ENCODE assay signal across 11 cellular contexts in the genomic region with DNA sequence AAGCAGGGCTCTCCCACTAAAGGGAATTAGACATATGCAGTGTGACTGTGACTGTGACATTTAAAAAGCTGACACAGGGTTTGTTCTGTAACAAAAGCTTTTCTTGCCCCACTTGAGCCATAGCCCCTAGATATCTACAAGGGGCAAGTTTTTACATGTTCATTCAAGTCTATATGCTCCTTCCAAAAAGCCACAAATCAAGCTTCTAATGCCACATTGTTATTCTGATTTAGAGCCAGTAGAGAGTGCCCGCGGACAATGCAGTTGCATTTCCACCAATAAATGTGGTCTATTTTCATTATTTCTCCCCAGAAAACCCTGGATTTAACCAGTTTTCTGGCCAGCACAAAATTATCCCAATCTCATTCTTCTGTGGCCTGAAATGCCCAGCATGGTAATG. TPM values are rescaled to one million over a fixed set of nuclear protein-coding genes. Genes with fewer than 3 reads are reported as not detected.
DNase-seq lines count a peak whose midpoint lies in the region; ATAC-seq, FAIRE-seq and TF ChIP-seq lines count a peak whose summit lies in the region.
"Had no signal": no experiment of that assay in that cellular context is flagged by ENCODE, and none has a peak within 500 bp of the region (broad histone marks: within the 10 kb centered on the region; RNA-seq: fewer than 3 reads in every experiment).

No MANE protein-coding gene starts in this region.

- no peak overlapping the region for H3K4me2 ChIP-seq in keratinocyte (ENCODE audit: control insufficient read depth, extremely low read depth, insufficient read depth, low read depth, low read length)

- H3K27ac Mint-ChIP-seq in CD4-positive, CD25-positive, alpha-beta regulatory T cell = peak overlapping the region; percentile 92 to 93 (median 92)
- peak overlapping the region; percentile 88 for H3K27ac Mint-ChIP-seq in activated T-helper 1 cell treated with anti-CD3 and anti-CD28 coated beads, Interleukin-12 subunit alpha, Interleukin-12 subunit beta, Interleukin-2, Interleukin-4 antibody, amounts not matched to agents 30 ng/mL and 10 ng/mL and 1 ng/mL, durations not matched to agents 14 hours and 24 hours and 36 hours
- H3K27ac Mint-ChIP-seq: progenitor cell of endocrine pancreas had no signal

- no peak for TF ChIP-seq POLR2A in transverse colon (IDR thresholded peaks at IDR 0.05)

- no peaks in the 10 kb centered on the region for H3K9me3 Mint-ChIP-seq in CD4-positive, CD25-positive, alpha-beta regulatory T cell
- peaks cover 4% of the 10 kb centered on the region for H3K9me3 Mint-ChIP-seq in activated T-helper 1 cell treated with anti-CD3 and anti-CD28 coated beads, Interleukin-12 subunit alpha, Interleukin-12 subunit beta, Interleukin-2, Interleukin-4 antibody, amounts not matched to agents 30 ng/mL and 10 ng/mL and 1 ng/mL, durations not matched to agents 14 hours and 24 hours and 36 hours

- WGBS in transverse colon (ENCODE audit: low coverage in 1 of 2), 2 donors = 83% methylated on average over 2 of the region's 2 CpGs

- no peaks in the 10 kb centered on the region for H3K9me1 ChIP-seq in keratinocyte (ENCODE audit: control insufficient read depth, extremely low read depth, insufficient read depth, low read length)

- FAIRE-seq in keratinocyte (lab: Jason Lieb, UNC) = peak; percentile 44

- H3K79me2 ChIP-seq in keratinocyte (ENCODE audit: control insufficient read depth, insufficient read depth, low read length) = no peaks in the 10 kb centered on the region

- H3K36me3 Mint-ChIP-seq in CD4-positive, CD25-positive, alpha-beta regulatory T cell = peaks cover 40% of the 10 kb centered on the region
- peaks cover 54% of the 10 kb centered on the region for H3K36me3 Mint-ChIP-seq in activated T-helper 1 cell treated with anti-CD3 and anti-CD28 coated beads, Interleukin-12 subunit alpha, Interleukin-12 subunit beta, Interleukin-2, Interleukin-4 antibody, amounts not matched to agents 30 ng/mL and 10 ng/mL and 1 ng/mL, durations not matched to agents 14 hours and 24 hours and 36 hours (ENCODE audit: low read depth)

- dilution Hi-C loops in keratinocyte (cut with MboI; ENCODE audit: extremely low pct_ligation_motif_present, low sequenced_read_pairs) = no loop called here

- H3K27me3 Mint-ChIP-seq in CD4-positive, CD25-positive, alpha-beta regulatory T cell = no peaks in the 10 kb centered on the region
- no peaks in the 10 kb centered on the region for H3K27me3 Mint-ChIP-seq in activated T-helper 1 cell treated with anti-CD3 and anti-CD28 coated beads, Interleukin-12 subunit alpha, Interleukin-12 subunit beta, Interleukin-2, Interleukin-4 antibody, amounts not matched to agents 30 ng/mL and 10 ng/mL and 1 ng/mL, durations not matched to agents 14 hours and 24 hours and 36 hours (ENCODE audit: insufficient read depth)

- H3K4me3 ChIP-seq in CD4-positive, CD25-positive, alpha-beta regulatory T cell (ENCODE audit: low read depth, low read length) = peak overlapping the region; percentile 100
- H3K4me3 ChIP-seq in HAP-1 = no peak overlapping the region
- H3K4me3 ChIP-seq in keratinocyte (ENCODE audit: control insufficient read depth in 2 of 3, extremely low read depth in 1 of 3, insufficient read depth in 2 of 3, low read depth in 1 of 3, low read length in 3 of 3) = no peak overlapping the region
- no peak overlapping the region for H3K4me3 ChIP-seq in transverse colon

- H2AFZ ChIP-seq in keratinocyte (ENCODE audit: control insufficient read depth, low read length) = no peak overlapping the region

- intact Hi-C loops in activated T-helper 1 cell treated with anti-CD3 and anti-CD28 coated beads, Interleukin-12 subunit alpha, Interleukin-12 subunit beta, Interleukin-2, Interleukin-4 antibody, amounts not matched to agents 30 ng/mL and 10 ng/mL and 1 ng/mL, durations not matched to agents 14 hours and 24 hours and 36 hours (cut with micrococcal nuclease) = loop anchor here (2.0 to 10.0 kb wide), 2 partner anchors 22 to 1030 kb away; no protein-coding TSS in a partner anchor
- intact Hi-C loops in transverse colon (cut with DNase I; ENCODE audit: low total_unique reads) = no loop called here

- in situ Hi-C loops in HAP-1 (cut with MboI; ENCODE audit: low sequenced_read_pairs) = loop anchor here (25.0 kb wide), 2 partner anchors 168 to 282 kb away; a partner anchor contains a TSS
- in situ Hi-C loops in transverse colon (cut with MboI; ENCODE audit: low pct_ligation_motif_present in 1 of 4, low pct_unique_long_range_greater_than_20kb in 1 of 4, low sequenced_read_pairs in 3 of 4) = loop anchor here (10.0 to 25.0 kb wide), 3 partner anchors 160 to 257 kb away; no protein-coding TSS in a partner anchor

- H3K4me3 Mint-ChIP-seq in CD4-positive, CD25-positive, alpha-beta regulatory T cell = peak overlapping the region in 3 of 4 donors; percentile 62 to 76 (median 70)
- peak overlapping the region; percentile 24 for H3K4me3 Mint-ChIP-seq in activated T-helper 1 cell treated with anti-CD3 and anti-CD28 coated beads, Interleukin-12 subunit alpha, Interleukin-12 subunit beta, Interleukin-2, Interleukin-4 antibody, amounts not matched to agents 30 ng/mL and 10 ng/mL and 1 ng/mL, durations not matched to agents 14 hours and 24 hours and 36 hours

- ATAC-seq in CD4-positive, CD25-positive, alpha-beta regulatory T cell (ENCODE audit: low read depth in 2 of 2) = no peak
- no peak for ATAC-seq in HG02571 (IDR thresholded peaks at IDR 0.05; ENCODE audit: unreplicated experiment)

- peak; percentile 32 to 42 (median 41) for TF ChIP-seq CTCF in keratinocyte (optimal IDR thresholded peaks at IDR 0.05 in 1 of 3, IDR thresholded peaks at IDR 0.05 in 1 of 3, conservative IDR thresholded peaks at IDR 0.05 in 1 of 3; ENCODE audit: extremely low read depth in 1 of 3, insufficient read depth in 2 of 3, low read length in 3 of 3)
- TF ChIP-seq CTCF in transverse colon (IDR thresholded peaks at IDR 0.05) = no peak

- no peaks in the 10 kb centered on the region for H3K9me3 ChIP-seq in CD4-positive, CD25-positive, alpha-beta regulatory T cell (ENCODE audit: control insufficient read depth in 2 of 2, low read length in 2 of 2)
- no peaks in the 10 kb centered on the region for H3K9me3 ChIP-seq in HAP-1
- no peaks in the 10 kb centered on the region for H3K9me3 ChIP-seq in keratinocyte (ENCODE audit: control insufficient read depth, low read depth, low read length)
- H3K9me3 ChIP-seq in transverse colon = no peaks in the 10 kb centered on the region

- no peak for DNase-seq in CD4-positive, CD25-positive, alpha-beta regulatory T cell
- DNase-seq in HAP-1 (ENCODE audit: low spot score in 2 of 2) (peak; percentile 71 to 96), keratinocyte (ENCODE audit: low read depth, low spot score) (no peak), EL (no peak), transverse colon (no peak)
- no peak for DNase-seq in activated T-helper 1 cell treated with anti-CD3 and anti-CD28 coated beads, Interleukin-12 subunit alpha, Interleukin-12 subunit beta, Interleukin-2, Interleukin-4 antibody, amounts not matched to agents 30 ng/mL and 10 ng/mL and 1 ng/mL, durations not matched to agents 14 hours and 24 hours and 36 hours (ENCODE audit: low spot score)
- DNase-seq: dermis blood vessel endothelial cell, NCI-H1694, trophoblast cell had no signal

- H4K20me1 ChIP-seq in keratinocyte (ENCODE audit: control insufficient read depth, extremely low read depth, insufficient read depth, low read length) = no peaks in the 10 kb centered on the region

- H3K36me3 ChIP-seq in CD4-positive, CD25-positive, alpha-beta regulatory T cell (ENCODE audit: control insufficient read depth, insufficient read depth, low read length) = peaks cover 48% of the 10 kb centered on the region
- no peaks in the 10 kb centered on the region for H3K36me3 ChIP-seq in HAP-1 (replicated peaks)
- no peaks in the 10 kb centered on the region for H3K36me3 ChIP-seq in keratinocyte (ENCODE audit: control insufficient read depth in 2 of 2, extremely low read depth in 1 of 2, insufficient read depth in 2 of 2, low read length in 2 of 2)
- no peaks in the 10 kb centered on the region for H3K36me3 ChIP-seq in transverse colon

- TF ChIP-seq EP300 in transverse colon (IDR thresholded peaks at IDR 0.05; ENCODE audit: low read depth) = no peak

- H3K27me3 ChIP-seq in CD4-positive, CD25-positive, alpha-beta regulatory T cell (ENCODE audit: control insufficient read depth, insufficient read depth, low read length) = no peaks in the 10 kb centered on the region
- H3K27me3 ChIP-seq in HAP-1 (ENCODE audit: low read depth) (no peaks in the 10 kb centered on the region), keratinocyte (ENCODE audit: control insufficient read depth, extremely low read depth, insufficient read depth, low read length) (no peaks in the 10 kb centered on the region), transverse colon (no peaks in the 10 kb centered on the region)

- H3K4me1 ChIP-seq in CD4-positive, CD25-positive, alpha-beta regulatory T cell (ENCODE audit: control insufficient read depth, insufficient read depth, low read length, poor library complexity, severe bottlenecking) = peaks cover 99% of the 10 kb centered on the region
- H3K4me1 ChIP-seq in HAP-1 (peaks cover 14% of the 10 kb centered on the region), keratinocyte (ENCODE audit: control insufficient read depth, extremely low read depth, insufficient read depth, low read length) (peaks cover 33% of the 10 kb centered on the region), transverse colon (peaks cover 0 to 17% (median 4%) of the 10 kb centered on the region in 4 donors)

- H3K9ac ChIP-seq in keratinocyte (ENCODE audit: control insufficient read depth, extremely low read depth, insufficient read depth, low read length) = no peak overlapping the region

- peaks cover 49 to 96% (median 87%) of the 10 kb centered on the region in 4 donors for H3K4me1 Mint-ChIP-seq in CD4-positive, CD25-positive, alpha-beta regulatory T cell
- peaks cover 93% of the 10 kb centered on the region for H3K4me1 Mint-ChIP-seq in activated T-helper 1 cell treated with anti-CD3 and anti-CD28 coated beads, Interleukin-12 subunit alpha, Interleukin-12 subunit beta, Interleukin-2, Interleukin-4 antibody, amounts not matched to agents 30 ng/mL and 10 ng/mL and 1 ng/mL, durations not matched to agents 14 hours and 24 hours and 36 hours (ENCODE audit: low read depth)

- peak overlapping the region; percentile 88 for H3K27ac ChIP-seq in CD4-positive, CD25-positive, alpha-beta regulatory T cell (ENCODE audit: insufficient read depth, low read length, poor library complexity, severe bottlenecking)
- H3K27ac ChIP-seq in keratinocyte (ENCODE audit: control insufficient read depth, insufficient read depth, low read length) (no peak overlapping the region), transverse colon (no peak overlapping the region)

RNA-seq across cellular contexts. Expression of a gene that starts 9.9 kb away (rescaled TPM):
- 142 TPM for total RNA-seq in CD4-positive, CD25-positive, alpha-beta regulatory T cell
- 100 to 1,000 TPM in 3 of 4 donors, 10 to 100 TPM in 1; 97.8 to 148 (median 124) TPM for polyA plus RNA-seq in CD4-positive, CD25-positive, alpha-beta regulatory T cell
- 71.6 and 74.2 TPM in 2 replicates for total RNA-seq in activated T-helper 1 cell treated with anti-CD3 and anti-CD28 coated beads, Interleukin-12 subunit alpha, Interleukin-12 subunit beta, Interleukin-2, Interleukin-4 antibody, amounts not matched to agents 30 ng/mL and 10 ng/mL and 1 ng/mL, durations not matched to agents 14 hours and 24 hours and 36 hours
- polyA plus RNA-seq in keratinocyte = 15.9 to 28.6 TPM (median 25.3 TPM) in 3 replicates
- 4.2 TPM for polyA plus RNA-seq in keratinocyte (2011; ENCODE audit: low read depth)
- 15.0 and 18.9 TPM in 2 replicates for polyA plus RNA-seq in keratinocyte (2011; cell fraction: cytosol; rRNA removed)
- 29.7 and 33.2 TPM in 2 replicates for polyA plus RNA-seq in keratinocyte (2011; cell fraction: nucleus; rRNA removed)
- 4.4 and 19.4 TPM in 2 replicates for polyA plus RNA-seq in keratinocyte (2012; ENCODE audit: low replicate concordance)
- polyA minus RNA-seq in keratinocyte = 15.2 to 21.8 TPM (median 18.5 TPM) in 3 replicates
- 8.6 TPM for polyA minus RNA-seq in keratinocyte (2011; cell fraction: cytosol; rRNA and poly(A)+ RNA removed)
- 9.9 and 15.5 TPM in 2 replicates for polyA minus RNA-seq in keratinocyte (2011; cell fraction: nucleus; rRNA and poly(A)+ RNA removed)
- total RNA-seq in transverse colon = 10 to 100 TPM in 2 of 4 donors, 1 to 10 TPM in 2; 2.2 to 11.6 (median 7.2) TPM

Comparison
In these comparisons a context has a peak if more than half of its experiments do, and no peak if none do; other contexts are left out.
1. DNase-seq: peak in HAP-1 (2 of 2); none in CD4-positive, CD25-positive, alpha-beta regulatory T cell (0 of 3), activated T-helper 1 cell treated with anti-CD3 and anti-CD28 coated beads, Interleukin-12 subunit alpha, Interleukin-12 subunit beta, Interleukin-2, Interleukin-4 antibody, amounts not matched to agents 30 ng/mL and 10 ng/mL and 1 ng/mL, durations not matched to agents 14 hours and 24 hours and 36 hours (single experiment), keratinocyte (single experiment), EL (single experiment) and transverse colon (single experiment).
2. CTCF ChIP-seq: peak in keratinocyte (3 of 3); none in transverse colon (0 of 5).